ENCODE assay signal across 24 cellular contexts in genomic region chr9:113940077-113940476, GRCh38.
"Had no signal": no experiment of that assay in that cellular context is flagged by ENCODE, and none has a peak within 500 bp of the region (broad histone marks: within the 10 kb centered on the region; RNA-seq: fewer than 3 reads in every experiment).

No MANE protein-coding gene starts in this region.

- H3K4me3 ChIP-seq: esophagus muscularis mucosa, heart left ventricle, ovary, psoas muscle, right lobe of liver, spleen, tibial artery, upper lobe of left lung, uterus had no signal

- FAIRE-seq: colon had no signal

- H3K27ac Mint-ChIP-seq: dendritic cell treated with granulocyte-macrophage colony-stimulating factor and Interleukin-4, amounts not matched to agents 40 ng/mL and 50 ng/mL, for 4 days; effector memory CD8-positive, alpha-beta T cell; stimulated activated memory B cell treated with anti-CD40 and anti-IgM and Interleukin-4, amounts not matched to agents 10 μg/mL and 1 μg/mL and 100 μg/mL, for 72 hours; stimulated activated naive CD8-positive, alpha-beta T cell treated with anti-CD3 and anti-CD28 coated beads, Interleukin-15, Interleukin-2, amounts not matched to agents 100 ng/mL and 50 ng/mL, for 24 hours had no signal

- H3K27ac ChIP-seq: epithelial cell of prostate, esophagus muscularis mucosa, heart left ventricle, neutrophil, ovary, psoas muscle, right lobe of liver, spleen, tibial artery, upper lobe of left lung, uterus had no signal

- H3K4me1 ChIP-seq: esophagus muscularis mucosa, psoas muscle, right lobe of liver, upper lobe of left lung, uterus had no signal

- H3K4me3 Mint-ChIP-seq: dendritic cell treated with granulocyte-macrophage colony-stimulating factor and Interleukin-4, amounts not matched to agents 40 ng/mL and 50 ng/mL, for 4 days; effector memory CD8-positive, alpha-beta T cell; naive thymus-derived CD4-positive, alpha-beta T cell; stimulated activated memory B cell treated with anti-CD40 and anti-IgM and Interleukin-4, amounts not matched to agents 10 μg/mL and 1 μg/mL and 100 μg/mL, for 72 hours; stimulated activated naive CD8-positive, alpha-beta T cell treated with anti-CD3 and anti-CD28 coated beads, Interleukin-15, Interleukin-2, amounts not matched to agents 100 ng/mL and 50 ng/mL, for 24 hours had no signal

- H3K9me3 Mint-ChIP-seq: dendritic cell treated with granulocyte-macrophage colony-stimulating factor and Interleukin-4, amounts not matched to agents 40 ng/mL and 50 ng/mL, for 4 days; effector memory CD8-positive, alpha-beta T cell had no signal

- DNase-seq: effector memory CD8-positive, alpha-beta T cell; heart left ventricle; hippocampal formation; kidney glomerular epithelial cell; mesendoderm; naive thymus-derived CD4-positive, alpha-beta T cell; ovary; psoas muscle; retina; right lobe of liver; spleen; stimulated activated CD4-positive, alpha-beta T cell treated with anti-CD3 and anti-CD28 coated beads, Interleukin-15, amount 100 ng/mL, for 24 hours; stimulated activated CD4-positive, alpha-beta T cell treated with anti-CD3 and anti-CD28 coated beads, Interleukin-1b, Interleukin-23, amount 100 ng/mL, for 48 hours; stimulated activated CD4-positive, alpha-beta T cell treated with anti-CD3 and anti-CD28 coated beads, Interleukin-4, amount 100 ng/mL, for 24 hours; tibial artery; upper lobe of left lung; uterus had no signal

- H3K36me3 ChIP-seq: esophagus muscularis mucosa, heart left ventricle, neutrophil, ovary, right lobe of liver, spleen, tibial artery, upper lobe of left lung, uterus had no signal

- H3K27me3 Mint-ChIP-seq: dendritic cell treated with granulocyte-macrophage colony-stimulating factor and Interleukin-4, amounts not matched to agents 40 ng/mL and 50 ng/mL, for 4 days had no signal

- ATAC-seq: effector memory CD8-positive, alpha-beta T cell; heart left ventricle; naive thymus-derived CD4-positive, alpha-beta T cell; psoas muscle; right lobe of liver; stimulated activated memory B cell treated with anti-CD40 and anti-IgM and Interleukin-4, amounts not matched to agents 10 μg/mL and 1 μg/mL and 100 μg/mL, for 72 hours had no signal

- H3K27me3 ChIP-seq: esophagus muscularis mucosa, heart left ventricle, neutrophil, ovary, right lobe of liver, spleen, tibial artery, upper lobe of left lung, uterus had no signal

- H3K4me1 Mint-ChIP-seq: naive thymus-derived CD4-positive, alpha-beta T cell; stimulated activated memory B cell treated with anti-CD40 and anti-IgM and Interleukin-4, amounts not matched to agents 10 μg/mL and 1 μg/mL and 100 μg/mL, for 72 hours had no signal

- H3K9me3 ChIP-seq: esophagus muscularis mucosa, neutrophil, ovary, psoas muscle, right lobe of liver, spleen, tibial artery, upper lobe of left lung, uterus had no signal
